8 cellular contexts compared by ENCODE assay signal in the genomic region with DNA sequence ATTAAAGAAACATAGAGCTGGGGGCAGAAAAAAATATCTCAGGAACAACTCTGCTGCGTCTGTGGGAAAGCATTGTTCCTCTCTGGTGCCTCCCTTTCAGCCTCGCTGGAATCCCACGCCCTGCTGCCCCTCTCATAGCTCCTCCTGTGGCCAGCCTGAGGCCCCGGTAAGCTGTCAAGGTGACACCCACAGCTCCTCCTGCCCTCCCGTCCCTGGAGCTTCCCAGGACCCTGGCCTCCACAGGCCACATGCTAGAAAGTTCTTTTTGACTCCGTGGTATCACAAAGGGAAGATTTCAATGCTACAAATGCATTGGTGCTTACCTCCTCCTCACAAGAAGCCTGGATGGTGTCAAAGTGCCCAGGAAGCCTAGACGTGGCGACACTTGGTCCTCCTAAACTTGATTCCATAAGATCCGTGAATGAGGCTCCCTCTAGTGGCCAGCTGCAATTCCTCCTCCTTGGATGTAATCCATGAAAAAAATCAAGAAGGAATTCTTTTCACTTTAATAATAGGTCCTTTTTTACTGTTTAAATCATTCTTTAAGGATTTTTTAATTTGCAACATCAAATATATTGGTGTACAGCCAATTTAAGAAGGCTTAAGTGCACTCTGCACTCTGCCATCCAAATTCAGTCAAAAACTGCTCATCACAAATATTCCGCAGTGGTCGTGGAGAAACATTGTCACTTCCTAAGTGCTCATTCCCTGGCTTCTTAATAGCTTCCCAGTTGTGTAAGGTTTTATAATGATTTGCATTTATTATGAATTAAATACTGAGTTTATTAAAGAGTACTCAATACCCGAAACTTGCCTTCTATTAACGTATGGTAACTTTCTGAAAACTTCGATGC.
DNase-seq lines count a peak whose midpoint lies in the region; ATAC-seq and TF ChIP-seq lines count a peak whose summit lies in the region.

No MANE protein-coding gene starts in this region.

- TF ChIP-seq CTCF in OCI-LY1 (IDR thresholded peaks at IDR 0.05; ENCODE audit: low read length) (peak; percentile 83), adrenal gland (IDR thresholded peaks at IDR 0.05) (peak; percentile 72 to 93 (median 76)), right atrium auricular region (IDR thresholded peaks at IDR 0.05) (peak; percentile 47 to 89)

- no peak overlapping the region for H3K9ac ChIP-seq in OCI-LY1 (ENCODE audit: low read length)

- H3K79me2 ChIP-seq in OCI-LY1 (ENCODE audit: insufficient read depth, low read length), result no peaks in the 10 kb centered on the region

- H3K4me2 ChIP-seq in OCI-LY1 (ENCODE audit: low read length), result no peak overlapping the region

- no peak for TF ChIP-seq POLR2A in adrenal gland (IDR thresholded peaks at IDR 0.05)

- ATAC-seq in GM18873 (IDR thresholded peaks at IDR 0.05; ENCODE audit: low FRiP score, unreplicated experiment), result no peak

- H3K27me3 ChIP-seq in OCI-LY1 (ENCODE audit: insufficient read depth, low read length) (no peaks in the 10 kb centered on the region), adrenal gland (no peaks in the 10 kb centered on the region), right atrium auricular region (no peaks in the 10 kb centered on the region)

- no peak overlapping the region for H2AFZ ChIP-seq in OCI-LY1 (ENCODE audit: low read length)

- H3K9me2 ChIP-seq in OCI-LY1 (ENCODE audit: low read depth, low read length), result no peaks in the 10 kb centered on the region

- H4K20me1 ChIP-seq in OCI-LY1 (ENCODE audit: insufficient read depth, low read length), result no peaks in the 10 kb centered on the region

- H3K36me3 ChIP-seq in OCI-LY1 (ENCODE audit: insufficient read depth, low read length), result no peaks in the 10 kb centered on the region
- H3K36me3 ChIP-seq in adrenal gland (replicated peaks in 1 of 2), result no peaks in the 10 kb centered on the region
- no peaks in the 10 kb centered on the region for H3K36me3 ChIP-seq in right atrium auricular region

- peak; percentile 71 for TF ChIP-seq RAD21 in Ishikawa (IDR thresholded peaks at IDR 0.05; ENCODE audit: low read depth)

- TF ChIP-seq EP300 in Ishikawa (IDR thresholded peaks at IDR 0.05; ENCODE audit: borderline replicate concordance), result no peak

- no peaks in the 10 kb centered on the region for H3K9me3 ChIP-seq in OCI-LY1 (ENCODE audit: low read length)
- H3K9me3 ChIP-seq in adrenal gland (replicated peaks in 1 of 3), result no peaks in the 10 kb centered on the region
- H3K9me3 ChIP-seq in right atrium auricular region, result no peaks in the 10 kb centered on the region

- WGBS in adrenal gland, 4 donors, result 28 to 42% (median 34%) methylated on average over 12 to 14 of the region's 14 CpGs

- peak; percentile 1 for DNase-seq in GDM1 (lab: John Stamatoyannopoulos, UW)
- peak; percentile 60 to 91 (median 78) for DNase-seq in adrenal gland
- DNase-seq in right atrium auricular region (ENCODE audit: low spot score), result peak; percentile 77
- DNase-seq in retina, result peak; percentile 61
- no peak for DNase-seq in cortex of kidney (lab: John Stamatoyannopoulos, UW)

- H3K4me3 ChIP-seq in OCI-LY1 (ENCODE audit: low read depth, low read length, poor library complexity, severe bottlenecking) (no peak overlapping the region), adrenal gland (no peak overlapping the region), right atrium auricular region (no peak overlapping the region)

- H3F3A ChIP-seq in OCI-LY1 (ENCODE audit: insufficient read depth, low read length), result no peaks in the 10 kb centered on the region

- intact Hi-C loops in adrenal gland (cut with DNase I), result loop anchor here in 1 of 2 donors (5.0 kb wide), 1 partner anchor 979 kb away; no protein-coding TSS in a partner anchor

- H3K4me1 ChIP-seq in OCI-LY1 (ENCODE audit: insufficient read depth, low read length, severe bottlenecking) (no peaks in the 10 kb centered on the region), adrenal gland (replicated peaks in 1 of 2) (no peaks in the 10 kb centered on the region), right atrium auricular region (no peaks in the 10 kb centered on the region)

- H3K27ac ChIP-seq in OCI-LY1 (ENCODE audit: low read depth, low read length, poor library complexity, severe bottlenecking) (no peak overlapping the region), adrenal gland (no peak overlapping the region), right atrium auricular region (no peak overlapping the region)

TF ChIP-seq in Ishikawa, 13 proteins besides CTCF, POLR2A, EP300 and RAD21:
- TF ChIP-seq EGR1 (IDR thresholded peaks at IDR 0.05), result no peak
- TF ChIP-seq TCF12 (IDR thresholded peaks at IDR 0.05; ENCODE audit: low read depth), result no peak
- TF ChIP-seq TAF1 (IDR thresholded peaks at IDR 0.05; ENCODE audit: low read depth), result no peak
- no peak for TF ChIP-seq TEAD4 (IDR thresholded peaks at IDR 0.05)
- TF ChIP-seq FOXM1 (IDR thresholded peaks at IDR 0.05; ENCODE audit: borderline replicate concordance, low read depth), result no peak
- no peak for TF ChIP-seq CREB1 (IDR thresholded peaks at IDR 0.05; ENCODE audit: low read depth)
- no peak for TF ChIP-seq ZBTB7A (IDR thresholded peaks at IDR 0.05; ENCODE audit: low read depth)
- TF ChIP-seq NFIC (IDR thresholded peaks at IDR 0.05), result no peak
- TF ChIP-seq USF1 (IDR thresholded peaks at IDR 0.05), result no peak
- no peak for TF ChIP-seq YY1 (IDR thresholded peaks at IDR 0.05; ENCODE audit: low read depth)
